In the genomic region with DNA sequence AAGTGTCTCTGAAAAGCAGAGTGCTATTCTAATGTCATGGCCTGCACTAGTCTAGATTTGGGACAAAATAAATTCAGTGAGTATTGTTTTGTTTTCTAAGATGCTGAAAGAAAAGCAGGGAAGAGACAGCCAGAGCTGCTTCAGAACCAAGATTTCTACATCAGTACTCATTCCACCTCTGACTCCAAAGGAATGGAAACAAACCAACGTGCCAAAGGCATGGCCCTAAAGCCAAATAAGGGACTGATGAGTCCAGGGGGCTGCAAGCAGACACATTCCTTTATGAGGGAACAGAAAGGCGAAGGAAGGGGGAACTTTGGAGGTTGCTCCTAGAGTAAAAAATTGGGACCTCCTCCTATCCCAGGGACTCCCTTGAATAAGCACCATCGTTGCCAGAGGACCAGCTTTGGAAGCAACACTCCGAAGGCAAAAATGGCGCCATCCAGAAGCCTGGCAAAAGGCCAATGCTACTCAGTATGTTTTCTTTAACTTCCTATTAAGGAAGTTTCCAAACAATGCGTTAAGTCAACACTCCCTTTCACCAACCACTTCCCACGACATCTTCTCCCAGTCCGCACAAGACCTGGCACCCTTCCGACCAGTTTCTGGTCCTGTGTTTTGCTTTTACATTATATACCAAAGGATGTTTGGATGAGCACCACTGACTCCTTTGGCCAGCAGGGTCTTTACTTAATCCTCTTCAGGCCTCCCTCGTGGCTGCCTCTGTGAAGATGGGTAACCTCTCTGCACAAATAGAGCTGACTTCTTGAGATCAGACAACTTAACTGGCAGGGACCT, we compare ENCODE assay signal across 8 cellular contexts. TPM values are rescaled to one million over a fixed set of nuclear protein-coding genes. Genes with fewer than 3 reads are reported as not detected.
A peak's percentile ranks its signal among the peaks of the same experiment; 100 is the strongest.
DNase-seq lines count a peak whose midpoint lies in the region; ATAC-seq lines count a peak whose summit lies in the region.

No MANE protein-coding gene starts in this region.

- H3K27me3 ChIP-seq in naive thymus-derived CD4-positive, alpha-beta T cell (ENCODE audit: control insufficient read depth in 2 of 2, insufficient read depth in 2 of 2, low read length in 2 of 2) = no peaks in the 10 kb centered on the region

- H3K27ac Mint-ChIP-seq in naive thymus-derived CD4-positive, alpha-beta T cell = peak overlapping the region in 3 of 9 donors; percentile 9 to 99 (median 19)

- peaks cover 12 to 98% (median 38%) of the 10 kb centered on the region in 7 donors for H3K4me1 Mint-ChIP-seq in naive thymus-derived CD4-positive, alpha-beta T cell

- CTCF ChIA-PET in naive thymus-derived CD4-positive, alpha-beta T cell (lab: Charles Lee) = no interaction called here

- no peaks in the 10 kb centered on the region for H3K36me3 ChIP-seq in naive thymus-derived CD4-positive, alpha-beta T cell (ENCODE audit: control insufficient read depth in 2 of 3, insufficient read depth in 3 of 3, low read length in 3 of 3)

- no peaks in the 10 kb centered on the region for H3K9me3 ChIP-seq in naive thymus-derived CD4-positive, alpha-beta T cell (ENCODE audit: control insufficient read depth in 2 of 3, low read length in 3 of 3)

- no peaks in the 10 kb centered on the region for H3K9me3 Mint-ChIP-seq in naive thymus-derived CD4-positive, alpha-beta T cell

- H3K4me1 ChIP-seq in naive thymus-derived CD4-positive, alpha-beta T cell (ENCODE audit: control insufficient read depth in 2 of 2, insufficient read depth in 2 of 2, low read length in 2 of 2) = peaks cover 14 to 73% of the 10 kb centered on the region in 2 donors

- no peaks in the 10 kb centered on the region for H3K27me3 Mint-ChIP-seq in naive thymus-derived CD4-positive, alpha-beta T cell

- peak; percentile 7 for ATAC-seq in naive thymus-derived CD4-positive, alpha-beta T cell
- ATAC-seq in GM19035 (IDR thresholded peaks at IDR 0.05; ENCODE audit: unreplicated experiment) = no peak
- ATAC-seq in HG02571 (IDR thresholded peaks at IDR 0.05; ENCODE audit: unreplicated experiment) = no peak

- peak; percentile 38 for DNase-seq in CD1c-positive myeloid dendritic cell (ENCODE audit: extremely low spot score)
- peak; percentile 46 for DNase-seq in HCEC 1CT
- peak; percentile 60 for DNase-seq in brain pericyte (ENCODE audit: low read depth, low spot score)
- DNase-seq in naive thymus-derived CD4-positive, alpha-beta T cell = no peak
- DNase-seq in DMS 273 (lab: John Stamatoyannopoulos, UW; ENCODE audit: unreplicated experiment) = no peak
- no peak for DNase-seq in occipital lobe (lab: John Stamatoyannopoulos, UW)

- POLR2A ChIA-PET in naive thymus-derived CD4-positive, alpha-beta T cell (lab: Charles Lee) = no interaction called here

- H3K36me3 Mint-ChIP-seq in naive thymus-derived CD4-positive, alpha-beta T cell = peaks cover 0 to 66% (median 0%) of the 10 kb centered on the region in 5 donors

- intact Hi-C loops in naive thymus-derived CD4-positive, alpha-beta T cell (cut with micrococcal nuclease) = loop anchor here (1.0 to 10.0 kb wide), 6 partner anchors 27 to 619 kb away; a partner anchor contains a TSS

- peak overlapping the region in 1 of 10 donors; percentile 85 for H3K4me3 Mint-ChIP-seq in naive thymus-derived CD4-positive, alpha-beta T cell

- H3K4me3 ChIP-seq in naive thymus-derived CD4-positive, alpha-beta T cell (ENCODE audit: low read length) = peak overlapping the region; percentile 12

- H3K27ac ChIP-seq in naive thymus-derived CD4-positive, alpha-beta T cell (ENCODE audit: low read depth, low read length) = no peak overlapping the region

RNA-seq across cellular contexts. Expression of a gene that starts 31.6 kb away (rescaled TPM):
- 100 to 1,000 TPM in 1 of 5 experiments, 10 to 100 TPM in 1, 1 to 10 TPM in 1, under 1 TPM in 2; 0.81 to 410 (median 7.3) TPM for total RNA-seq in naive thymus-derived CD4-positive, alpha-beta T cell
- under 1 TPM; 0.10 to 0.11 TPM for polyA plus RNA-seq in naive thymus-derived CD4-positive, alpha-beta T cell
- 13.4 TPM for total RNA-seq in occipital lobe

Comparison
In these comparisons a context has a peak if more than half of its experiments do, and no peak if none do; other contexts are left out.
1. DNase-seq: peak in CD1c-positive myeloid dendritic cell (single experiment), HCEC 1CT (single experiment) and brain pericyte (single experiment); none in naive thymus-derived CD4-positive, alpha-beta T cell (0 of 9), DMS 273 (single experiment) and occipital lobe (single experiment).